Comparison of ENCODE assay signal across 9 cellular contexts in the genomic region with DNA sequence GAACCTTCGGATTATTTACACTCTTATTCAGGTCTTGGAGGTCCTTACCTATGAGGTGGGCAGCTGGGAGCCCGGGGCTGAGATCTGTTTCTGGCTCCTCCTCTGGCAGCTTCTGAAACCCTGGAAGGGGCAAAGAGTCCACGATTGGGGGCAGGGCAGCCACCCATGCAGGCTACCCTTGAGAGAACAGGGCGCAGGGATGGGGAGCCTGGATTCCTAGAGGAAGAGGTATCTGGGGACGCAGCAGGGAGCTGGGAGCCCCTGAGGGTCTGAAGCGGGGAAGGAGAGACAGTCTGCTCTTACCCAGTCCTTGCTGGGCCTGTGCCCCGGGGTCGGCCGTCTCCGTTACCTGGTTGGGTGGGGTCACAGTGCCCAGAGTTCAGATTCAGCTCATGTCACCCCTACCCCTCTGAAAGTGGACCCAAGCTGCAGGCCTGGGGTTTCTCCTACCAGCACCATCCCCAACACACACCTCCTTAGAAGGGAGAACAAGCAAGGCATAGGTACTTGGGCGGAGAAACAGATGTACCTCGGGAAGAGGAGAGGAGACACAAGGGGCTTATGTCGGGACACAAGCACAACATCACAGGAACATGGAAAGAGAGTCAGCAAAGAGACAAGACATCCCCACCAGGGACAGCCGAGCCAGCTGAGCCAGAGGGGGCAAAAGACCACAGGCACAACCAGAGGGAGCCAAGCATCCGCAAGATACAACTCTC. TPM values are rescaled to one million over a fixed set of nuclear protein-coding genes. Genes with fewer than 3 reads are reported as not detected.
DNase-seq lines count a peak whose midpoint lies in the region; ATAC-seq, FAIRE-seq and TF ChIP-seq lines count a peak whose summit lies in the region.
"Had no signal": no experiment of that assay in that cellular context is flagged by ENCODE, and none has a peak within 500 bp of the region (broad histone marks: within the 10 kb centered on the region; RNA-seq: fewer than 3 reads in every experiment).

No MANE protein-coding gene starts in this region.

- POLR2A ChIA-PET in A549 (lab: Yijun Ruan, JAX) (interaction anchor here (0.8 kb wide), 1 partner anchor 17 kb away, joined by 4 read pairs; no protein-coding TSS in a partner anchor), MCF 10A (lab: Yijun Ruan, JAX) (interaction anchor here (1.1 to 1.5 kb wide), 2 partner anchors 16 to 40 kb away, joined by 4 read pairs; a partner anchor contains a TSS)

- WGBS in A549 (ENCODE audit: missing lambda C conversion rate) = 54% methylated on average over 13 of the region's 15 CpGs
- 28% methylated on average over 5 of the region's 15 CpGs for WGBS in right lobe of liver (ENCODE audit: insufficient coverage, low coverage, low lambda C conversion rate, missing lambda C conversion rate)

- H3K4me2 ChIP-seq in A549 = peak overlapping the region; percentile 86

- H3K27me3 ChIP-seq in right lobe of liver = no peaks in the 10 kb centered on the region

- no peaks in the 10 kb centered on the region for H3K27me3 Mint-ChIP-seq in MCF 10A (ENCODE audit: insufficient read depth, unreplicated experiment)
- peaks cover 28% of the 10 kb centered on the region for H3K27me3 Mint-ChIP-seq in type B pancreatic cell

- TF ChIP-seq RAD21 in A549 (conservative IDR thresholded peaks at IDR 0.05 in 1 of 2, IDR thresholded peaks at IDR 0.05 in 1 of 2) = no peak

- no peak for TF ChIP-seq POLR2A in A549 (IDR thresholded peaks at IDR 0.05; ENCODE audit: low read length)
- no peak for TF ChIP-seq POLR2A in right lobe of liver (IDR thresholded peaks at IDR 0.05)

- no peak for TF ChIP-seq EP300 in A549 (IDR thresholded peaks at IDR 0.05)

- H3K9me3 Mint-ChIP-seq in MCF 10A (ENCODE audit: unreplicated experiment) (no peaks in the 10 kb centered on the region), type B pancreatic cell (no peaks in the 10 kb centered on the region)

- H3K36me3 Mint-ChIP-seq in MCF 10A (ENCODE audit: insufficient read depth, unreplicated experiment) = no peaks in the 10 kb centered on the region
- H3K36me3 Mint-ChIP-seq in type B pancreatic cell = no peaks in the 10 kb centered on the region

- H3K4me3 ChIP-seq in A549 (peak overlapping the region; percentile 63), right lobe of liver (peak overlapping the region; percentile 66 to 76 (median 68))
- peak overlapping the region; percentile 86 for H3K4me3 ChIP-seq in Jurkat, Clone E6-1 (ENCODE audit: low read length)

- in situ Hi-C loops in GM13977 (cut with MboI; ENCODE audit: low pct_unique_long_range_greater_than_20kb, low sequenced_read_pairs, unreplicated experiment) = no loop called here

- H3K27ac ChIP-seq in A549 (peak overlapping the region; percentile 73 to 94), right lobe of liver (peak overlapping the region; percentile 58 to 85 (median 76))

- no peaks in the 10 kb centered on the region for H3K36me3 ChIP-seq in right lobe of liver

- H3K27ac Mint-ChIP-seq in MCF 10A (ENCODE audit: low read depth, unreplicated experiment) = peak overlapping the region; percentile 66
- peak overlapping the region; percentile 87 for H3K27ac Mint-ChIP-seq in type B pancreatic cell

- TF ChIP-seq CTCF in A549 (IDR thresholded peaks at IDR 0.05) (no peak), MCF 10A (IDR thresholded peaks at IDR 0.05; ENCODE audit: unreplicated experiment) (no peak), right lobe of liver (IDR thresholded peaks at IDR 0.05) (no peak), type B pancreatic cell (conservative IDR thresholded peaks at IDR 0.05) (no peak), GM13977 (IDR thresholded peaks at IDR 0.05; ENCODE audit: extremely low read depth, insufficient read depth, missing control alignments) (no peak)

- H3K4me1 ChIP-seq in A549 = peaks cover 6% of the 10 kb centered on the region; the same call in 1 of the 3 replicates
- no peaks in the 10 kb centered on the region for H3K4me1 ChIP-seq in right lobe of liver

- ATAC-seq in A549 (peak; percentile 20 to 46; a peak in 4 of 6 replicates), right lobe of liver (peak; percentile 33 to 48 (median 45))

- no TSS peak for BruUV-seq in MCF 10A (replicated peaks; lab: Mats Ljungman, UMichigan)

- no peak for FAIRE-seq in A549 (lab: Jason Lieb, UNC)
- FAIRE-seq: colon had no signal

- intact Hi-C loops in MCF 10A (cut with micrococcal nuclease) (loop anchor here (1.0 to 5.0 kb wide), 2 partner anchors 17 to 34 kb away; a partner anchor contains a TSS), right lobe of liver (cut with DNase I) (no loop called here)

- no peak for DNase-seq in A549 (ENCODE audit: low read depth in 1 of 2, low spot score in 1 of 2)
- DNase-seq in Jurkat, Clone E6-1 (ENCODE audit: low read depth, low spot score) = no peak
- no peak for DNase-seq in MCF 10A (ENCODE audit: unreplicated experiment)
- peak in 2 of 3 donors; percentile 51 to 62 for DNase-seq in right lobe of liver
- DNase-seq in type B pancreatic cell (ENCODE audit: extremely low spot score, unreplicated experiment) = no peak
- no peak for DNase-seq in NCI-H1436 treated with DMSO at 0.1 percent for 48 hours (lab: John Stamatoyannopoulos, UW)
- no peak for DNase-seq in UCSD-AML1 (lab: John Stamatoyannopoulos, UW; ENCODE audit: unreplicated experiment)
- no peak for DNase-seq in GM13977 (ENCODE audit: low spot score)

- H3K4me1 Mint-ChIP-seq in MCF 10A (ENCODE audit: insufficient read depth, unreplicated experiment) = peaks cover 10% of the 10 kb centered on the region
- peaks cover 9% of the 10 kb centered on the region for H3K4me1 Mint-ChIP-seq in type B pancreatic cell (ENCODE audit: unreplicated experiment)

- H3K4me3 Mint-ChIP-seq in MCF 10A (ENCODE audit: unreplicated experiment) (peak overlapping the region; percentile 96), type B pancreatic cell (peak overlapping the region; percentile 96)

- CTCF ChIA-PET in A549 (lab: Yijun Ruan, JAX) (interaction anchor here (0.9 to 18.3 kb wide), 11 partner anchors 12 to 90 kb away, joined by 3 to 338 read pairs (median 10); a partner anchor contains a TSS), MCF 10A (lab: Yijun Ruan, JAX) (interaction anchor here (0.6 to 18.9 kb wide), 5 partner anchors 8 to 947 kb away, joined by 3 to 215 read pairs (median 3); a partner anchor contains a TSS)

- H3K9me3 ChIP-seq in A549 (no peaks in the 10 kb centered on the region), right lobe of liver (no peaks in the 10 kb centered on the region)

RNA-seq across cellular contexts. Expression of a gene that starts 0.6 kb away (rescaled TPM):
- polyA plus RNA-seq in A549 (2011; rRNA removed) = 0.13 and 0.26 TPM in 2 replicates
- polyA plus RNA-seq in A549 (2012; cell fraction: cytosol; rRNA removed) = 0.37 and 0.45 TPM in 2 replicates
- polyA plus RNA-seq in A549 (2012; cell fraction: nucleus; rRNA removed) = 0.18 and 0.31 TPM in 2 replicates
- 0.14 to 0.57 TPM (median 0.33 TPM) in 3 replicates for polyA plus RNA-seq in A549 (2017; fragmentation: RNase III; extraction: RNeasy Plus Mini Kit Qiagen cat#74134 plus additional on column Dnase treatment)
- polyA minus RNA-seq in A549 (2011; rRNA and poly(A)+ RNA removed) = 0.50 TPM in 1 of 2 replicates, not detected in the other
- polyA plus RNA-seq in Jurkat, Clone E6-1 (2012; ENCODE audit: insufficient read depth, insufficient read length) = 10.3 TPM
- 0.37 TPM in 1 of 2 replicates, not detected in the other for total RNA-seq in MCF 10A (2022)
- total RNA-seq in right lobe of liver = 1 to 10 TPM in 2 of 6 experiments, under 1 TPM in 4; 0.28 to 2.2 (median 0.62) TPM
- total RNA-seq in type B pancreatic cell (ENCODE audit: low replicate concordance) = 0.34 and 1.0 TPM in 2 replicates

RNA-seq across cellular contexts. Expression of a gene that starts 4.4 kb away (rescaled TPM):
- polyA plus RNA-seq in A549 (2011; rRNA removed) (0.17 and 0.19 TPM in 2 replicates), A549 (2017; fragmentation: RNase III; extraction: RNeasy Plus Mini Kit Qiagen cat#74134 plus additional on column Dnase treatment) (0.26 to 0.47 TPM in 2 of 3 replicates, not detected in the other)
- 0.18 TPM in 1 of 2 replicates, not detected in the other for polyA plus RNA-seq in A549 (2012; cell fraction: cytosol; rRNA removed)
- 0.05 and 0.14 TPM in 2 replicates for polyA plus RNA-seq in A549 (2012; cell fraction: nucleus; rRNA removed)
- polyA minus RNA-seq in A549 (2011; rRNA and poly(A)+ RNA removed) = 0.63 TPM in 1 of 2 replicates, not detected in the other
- polyA plus RNA-seq in Jurkat, Clone E6-1 (2012; ENCODE audit: insufficient read depth, insufficient read length) = 18.1 TPM
- total RNA-seq in MCF 10A (2022) (not detected in 2 replicates), right lobe of liver (10 to 100 TPM in 1 of 6 experiments, 1 to 10 TPM in 5; 1.5 to 21.5 (median 6.7) TPM), type B pancreatic cell (ENCODE audit: low replicate concordance) (not detected in 2 replicates)

RNA-seq across cellular contexts. Expression of a gene that starts 6.3 kb away (rescaled TPM):
- 0.07 TPM in 1 of 2 replicates, not detected in the other for polyA plus RNA-seq in A549 (2011; rRNA removed)
- not detected in 2 replicates for polyA plus RNA-seq in A549 (2012; cell fraction: cytosol; rRNA removed)
- 0.06 and 0.15 TPM in 2 replicates for polyA plus RNA-seq in A549 (2012; cell fraction: nucleus; rRNA removed)
- polyA plus RNA-seq in A549 (2017; fragmentation: RNase III; extraction: RNeasy Plus Mini Kit Qiagen cat#74134 plus additional on column Dnase treatment) = not detected in 3 replicates
- not detected in 2 replicates for polyA minus RNA-seq in A549 (2011; rRNA and poly(A)+ RNA removed)
- polyA plus RNA-seq in Jurkat, Clone E6-1 (2012; ENCODE audit: insufficient read depth, insufficient read length) = not detected
- total RNA-seq in MCF 10A (2022) = not detected in 2 replicates
- total RNA-seq in right lobe of liver = 1 to 10 TPM in 1 of 6 experiments, under 1 TPM in 1, not detected in 4; 0.15 to 1.0 TPM
- total RNA-seq in type B pancreatic cell (ENCODE audit: low replicate concordance) = not detected in 2 replicates

RNA-seq across cellular contexts. Expression of a gene that starts 9.6 kb away (rescaled TPM):
- polyA plus RNA-seq in A549 (2011; rRNA removed) (0.07 TPM in 1 of 2 replicates, not detected in the other), A549 (2017; fragmentation: RNase III; extraction: RNeasy Plus Mini Kit Qiagen cat#74134 plus additional on column Dnase treatment) (0.07 to 0.08 TPM in 2 of 3 replicates, not detected in the other)
- polyA plus RNA-seq in A549 (2012; cell fraction: cytosol; rRNA removed) = 0.04 TPM in 2 replicates
- 0.05 TPM in 1 of 2 replicates, not detected in the other for polyA plus RNA-seq in A549 (2012; cell fraction: nucleus; rRNA removed)
- not detected in 2 replicates for polyA minus RNA-seq in A549 (2011; rRNA and poly(A)+ RNA removed)
- polyA plus RNA-seq in Jurkat, Clone E6-1 (2012; ENCODE audit: insufficient read depth, insufficient read length) = 6.4 TPM
- total RNA-seq in MCF 10A (2022) (not detected in 2 replicates), right lobe of liver (under 1 TPM in 1 of 6 experiments, not detected in 5; 0.20 TPM), type B pancreatic cell (ENCODE audit: low replicate concordance) (0.22 TPM in 1 of 2 replicates, not detected in the other)

RNA-seq across cellular contexts. Expression of a gene that starts 11.1 kb away (rescaled TPM):
- polyA plus RNA-seq in A549 (2011; rRNA removed) (not detected in 2 replicates), A549 (2017; fragmentation: RNase III; extraction: RNeasy Plus Mini Kit Qiagen cat#74134 plus additional on column Dnase treatment) (not detected in 3 replicates)
- not detected in 2 replicates for polyA plus RNA-seq in A549 (2012; cell fraction: cytosol; rRNA removed)
- not detected in 2 replicates for polyA plus RNA-seq in A549 (2012; cell fraction: nucleus; rRNA removed)
- not detected in 2 replicates for polyA minus RNA-seq in A549 (2011; rRNA and poly(A)+ RNA removed)
- polyA plus RNA-seq in Jurkat, Clone E6-1 (2012; ENCODE audit: insufficient read depth, insufficient read length) = 2.9 TPM
- total RNA-seq in MCF 10A (2022) (not detected in 2 replicates), right lobe of liver (under 1 TPM in 3 of 6 experiments, not detected in 3; 0.20 to 0.55 (median 0.46) TPM), type B pancreatic cell (ENCODE audit: low replicate concordance) (not detected in 2 replicates)

Comparison
In these comparisons a context has a peak if more than half of its experiments do, and no peak if none do; other contexts are left out.
1. DNase-seq: peak in right lobe of liver (2 of 3); none in A549 (0 of 2), Jurkat, Clone E6-1 (single experiment), MCF 10A (single experiment), type B pancreatic cell (single experiment), NCI-H1436 treated with DMSO at 0.1 percent for 48 hours (single experiment), UCSD-AML1 (single experiment) and GM13977 (single experiment).
2. Peak in every context shown above with its lines, with median percentiles within 50 percentile points of each other: H3K4me3 ChIP-seq.